Comparison of ENCODE assay signal across 14 cellular contexts in the genomic region with DNA sequence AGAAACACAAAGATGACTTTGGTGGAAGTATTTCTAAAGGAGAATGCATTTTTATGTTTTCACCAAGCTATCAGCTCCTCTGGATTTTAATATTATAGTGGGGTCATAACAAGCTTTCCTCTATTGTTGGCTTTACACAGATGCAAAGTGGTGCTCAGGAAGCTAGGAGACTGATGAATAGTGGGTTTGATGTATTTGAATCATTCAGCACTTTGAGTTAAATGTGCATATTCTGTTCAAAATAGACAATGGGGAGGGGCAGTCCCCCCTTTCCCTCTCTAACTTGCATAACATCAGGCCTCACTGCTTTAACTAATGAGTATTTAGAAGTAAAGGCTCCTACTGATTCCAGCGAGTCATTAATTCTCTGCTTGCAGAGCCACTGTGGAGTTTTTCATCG.
A peak's percentile ranks its signal among the peaks of the same experiment; 100 is the strongest.
DNase-seq lines count a peak whose midpoint lies in the region; ATAC-seq and TF ChIP-seq lines count a peak whose summit lies in the region.
"Had no signal": no experiment of that assay in that cellular context is flagged by ENCODE, and none has a peak within 500 bp of the region (broad histone marks: within the 10 kb centered on the region; RNA-seq: fewer than 3 reads in every experiment).

No MANE protein-coding gene starts in this region.

- no CpG with 5 or more reads among the region's 2 CpGs for WGBS in mesendoderm (ENCODE audit: extremely low coverage, insufficient coverage, low lambda C conversion rate)
- WGBS in GM23248 (ENCODE audit: low coverage in 1 of 2, low lambda C conversion rate in 2 of 2, missing lambda C conversion rate in 2 of 2), 2 experiments = 56 to 65% methylated on average over 2 of the region's 2 CpGs

- no peak overlapping the region for H2BK15ac ChIP-seq in mesendoderm (replicated peaks; ENCODE audit: low read depth)

- no peaks in the 10 kb centered on the region for H3K36me3 ChIP-seq in GM23338 (ENCODE audit: insufficient read depth)
- H3K36me3 ChIP-seq in mesendoderm (ENCODE audit: control insufficient read depth, insufficient read depth, low read length) = no peaks in the 10 kb centered on the region
- H3K36me3 ChIP-seq in GM23248 (ENCODE audit: low read depth) = no peaks in the 10 kb centered on the region
- H3K36me3 ChIP-seq: BLaER1 treated with 17β-estradiol and CSF1 and Interleukin-3, amounts not matched to agents 10 nM and 100 nM had no signal

- H3K4me3 ChIP-seq in GM23338 = peak overlapping the region; percentile 35; the same call in 1 of the 2 replicates
- H3K4me3 ChIP-seq in mesendoderm (ENCODE audit: low read length) = no peak overlapping the region
- H3K4me3 ChIP-seq in GM23248 = no peak overlapping the region
- H3K4me3 ChIP-seq: BLaER1 treated with 17β-estradiol and CSF1 and Interleukin-3, amounts not matched to agents 10 nM and 100 nM had no signal

- H4K5ac ChIP-seq in mesendoderm (ENCODE audit: low read length) = no peak overlapping the region

- DNase-seq in GM23338 (ENCODE audit: low spot score) (no peak), mesendoderm (no peak), retina (peak; percentile 27), NCI-H2107 treated with DMSO at 0.1 percent for 48 hours (lab: John Stamatoyannopoulos, UW; ENCODE audit: unreplicated experiment) (no peak), GM23248 (no peak), ecto neural progenitor cell (ENCODE audit: low spot score) (no peak)
- DNase-seq: 8988T; ACHN; CD4-positive, CD25-positive, alpha-beta regulatory T cell; DMS53; GF-D8; H7 had no signal

- H3K4me1 ChIP-seq in GM23338 (ENCODE audit: insufficient read depth) (peaks cover 39% of the 10 kb centered on the region), mesendoderm (ENCODE audit: control insufficient read depth, low read depth, low read length) (no peaks in the 10 kb centered on the region), GM23248 (ENCODE audit: insufficient read depth) (no peaks in the 10 kb centered on the region)

- H3K4me3 Mint-ChIP-seq in GM23338 (no peak overlapping the region), brain (peak overlapping the region in 1 of 5 experiments; percentile 53)
- H3K4me3 Mint-ChIP-seq: CD4-positive, CD25-positive, alpha-beta regulatory T cell had no signal

- no peaks in the 10 kb centered on the region for H3K36me3 Mint-ChIP-seq in GM23338 (ENCODE audit: low read depth)
- H3K36me3 Mint-ChIP-seq in brain = no peaks in the 10 kb centered on the region
- H3K36me3 Mint-ChIP-seq: CD4-positive, CD25-positive, alpha-beta regulatory T cell had no signal

- H3F3A ChIP-seq in GM23338 (replicated peaks; ENCODE audit: low read depth) (0 out of 2 replicates have a peak, but pooled peaks cover 4% of the 10 kb centered on the region), GM23248 (ENCODE audit: insufficient read depth) (no peaks in the 10 kb centered on the region)

- in situ Hi-C loops in GM23248 (cut with MboI) = no loop called here

- H3K4me1 Mint-ChIP-seq in GM23338 (peaks cover 41% of the 10 kb centered on the region), brain (peaks cover 29% of the 10 kb centered on the region)
- H3K4me1 Mint-ChIP-seq: CD4-positive, CD25-positive, alpha-beta regulatory T cell had no signal

- no peaks in the 10 kb centered on the region for H3K79me2 ChIP-seq in GM23338 (replicated peaks; ENCODE audit: insufficient read depth)
- H3K79me2 ChIP-seq in mesendoderm (ENCODE audit: control insufficient read depth, insufficient read depth, low read length) = no peaks in the 10 kb centered on the region
- no peaks in the 10 kb centered on the region for H3K79me2 ChIP-seq in GM23248 (ENCODE audit: insufficient read depth)

- no peak overlapping the region for H3K56ac ChIP-seq in mesendoderm (ENCODE audit: low read length)

- H3K9me2 ChIP-seq in GM23338 (ENCODE audit: insufficient read depth) = peaks cover 5% of the 10 kb centered on the region; the same call in 1 of the 2 replicates
- no peaks in the 10 kb centered on the region for H3K9me2 ChIP-seq in GM23248 (ENCODE audit: insufficient read depth)

- H2AFZ ChIP-seq in GM23338 = peak overlapping the region; percentile 69; the same call in 1 of the 2 replicates
- H2AFZ ChIP-seq in GM23248 = no peak overlapping the region

- no peak overlapping the region for H4K8ac ChIP-seq in mesendoderm (ENCODE audit: low read depth, low read length)

- no peaks in the 10 kb centered on the region for H3K9me3 ChIP-seq in GM23248 (ENCODE audit: low read depth)

- H3K27ac Mint-ChIP-seq in GM23338 = peak overlapping the region; percentile 66
- H3K27ac Mint-ChIP-seq in brain = peak overlapping the region in 4 of 5 experiments; percentile 6 to 95 (median 56)
- H3K27ac Mint-ChIP-seq: CD4-positive, CD25-positive, alpha-beta regulatory T cell had no signal

- H3K4me2 ChIP-seq in GM23338 (peak overlapping the region; percentile 71), mesendoderm (ENCODE audit: low read length) (no peak overlapping the region), GM23248 (ENCODE audit: unreplicated experiment) (no peak overlapping the region)

- H2BK120ac ChIP-seq in mesendoderm (ENCODE audit: low read depth, low read length) = no peak overlapping the region

- H2AK5ac ChIP-seq in mesendoderm (ENCODE audit: low read length) = no peak overlapping the region

- H3K4ac ChIP-seq in mesendoderm (ENCODE audit: low read depth, low read length) = peak overlapping the region; percentile 16

- H3K9me3 Mint-ChIP-seq in GM23338 = 0 out of 3 replicates have a peak, but pooled peaks cover 3% of the 10 kb centered on the region
- peaks cover 0 to 3% (median 0%) of the 10 kb centered on the region in 5 experiments for H3K9me3 Mint-ChIP-seq in brain

- H3K27me3 ChIP-seq in GM23338 (ENCODE audit: insufficient read depth) (no peaks in the 10 kb centered on the region), mesendoderm (ENCODE audit: insufficient read depth, low read length, poor library complexity) (no peaks in the 10 kb centered on the region), GM23248 (replicated peaks; ENCODE audit: insufficient read depth) (no peaks in the 10 kb centered on the region)

- H3K23ac ChIP-seq in mesendoderm (ENCODE audit: low read length) = no peak overlapping the region

- H3K27me3 Mint-ChIP-seq in GM23338 (ENCODE audit: insufficient read depth, low read depth, poor library complexity) = no peaks in the 10 kb centered on the region
- H3K27me3 Mint-ChIP-seq in brain = no peaks in the 10 kb centered on the region
- H3K27me3 Mint-ChIP-seq: CD4-positive, CD25-positive, alpha-beta regulatory T cell had no signal

- H3K9ac ChIP-seq in mesendoderm (ENCODE audit: low read length) (no peak overlapping the region), GM23248 (no peak overlapping the region)
- H3K9ac ChIP-seq: BLaER1 treated with 17β-estradiol and CSF1 and Interleukin-3, amounts not matched to agents 10 nM and 100 nM had no signal

- no peaks in the 10 kb centered on the region for H4K20me1 ChIP-seq in GM23338 (replicated peaks; ENCODE audit: insufficient read depth)
- no peaks in the 10 kb centered on the region for H4K20me1 ChIP-seq in GM23248 (ENCODE audit: insufficient read depth)
- H4K20me1 ChIP-seq: BLaER1 treated with 17β-estradiol and CSF1 and Interleukin-3, amounts not matched to agents 10 nM and 100 nM had no signal

- ATAC-seq in GM23338 = peak; percentile 25

- H2BK5ac ChIP-seq in mesendoderm (ENCODE audit: low read length) = no peak overlapping the region

- no peak overlapping the region for H3K18ac ChIP-seq in mesendoderm (ENCODE audit: low read length)

- no peaks in the 10 kb centered on the region for H3K79me1 ChIP-seq in mesendoderm (ENCODE audit: low read length)

- TF ChIP-seq CTCF in GM23338 (conservative IDR thresholded peaks at IDR 0.05; ENCODE audit: low read depth in 2 of 2) = no peak
- no peak for TF ChIP-seq CTCF in brain (conservative IDR thresholded peaks at IDR 0.05)

- H3K27ac ChIP-seq in GM23338 (ENCODE audit: low read depth) (peak overlapping the region; percentile 90), mesendoderm (ENCODE audit: low read depth, low read length) (no peak overlapping the region), GM23248 (no peak overlapping the region)
- H3K27ac ChIP-seq: BLaER1 treated with 17β-estradiol and CSF1 and Interleukin-3, amounts not matched to agents 10 nM and 100 nM had no signal

TF ChIP-seq in GM23338, 12 proteins besides CTCF, POLR2A, EP300 and RAD21:
- TF ChIP-seq ZNF331 (CRISPR knock-in tag; IDR thresholded peaks at IDR 0.05; ENCODE audit: low read depth) (no peak), NANOG (IDR thresholded peaks at IDR 0.05; ENCODE audit: borderline replicate concordance) (peak; percentile 65)
